ENCODE assay signal across 21 cellular contexts in the genomic region with DNA sequence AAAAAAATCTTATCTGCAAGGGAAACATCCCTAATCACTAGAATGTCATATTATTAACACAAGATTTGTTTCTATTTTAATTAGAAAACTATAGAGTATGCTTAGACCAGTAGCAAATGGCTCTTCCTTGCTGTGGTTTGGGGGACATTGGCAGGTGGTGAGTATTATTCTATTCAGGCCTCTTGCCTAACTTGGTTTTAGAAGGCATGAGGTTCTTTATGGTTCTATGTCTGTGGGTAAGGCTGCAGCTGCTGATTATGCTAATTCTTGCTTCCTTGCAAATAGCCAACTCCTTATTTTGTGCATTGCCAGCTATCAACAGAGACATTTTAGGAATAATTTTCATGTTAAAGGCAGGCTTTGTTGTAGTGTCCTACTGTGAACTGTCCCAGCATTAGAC.
"Had no signal": no experiment of that assay in that cellular context is flagged by ENCODE, and none has a peak within 500 bp of the region (broad histone marks: within the 10 kb centered on the region; RNA-seq: fewer than 3 reads in every experiment).

No MANE protein-coding gene starts in this region.

- FAIRE-seq: RCC 7860 had no signal

- H3K4me3 ChIP-seq: SJSA1, SK-N-MC had no signal

- H3K27me3 ChIP-seq: SJSA1 had no signal

- H3K36me3 ChIP-seq: SJSA1 had no signal

- H3K4me1 ChIP-seq: SJSA1 had no signal

- DNase-seq: KBM-7, MV-4-11, NCI-H1048, NCI-H1105, NCI-H1417 treated with DMSO at 0.1 percent for 48 hours, NCI-H146, NCI-H1694 treated with DMSO at 0.1 percent for 48 hours, NCI-H1930, NCI-H2081, NCI-H2107, NCI-H2227 treated with DMSO at 0.1 percent for 48 hours, NCI-H524, NCI-H526 treated with DMSO at 0.1 percent for 48 hours, NCI-H748 treated with DMSO at 0.1 percent for 48 hours, Right ventricle myocardium superior, RPMI8226, SIG-M5 had no signal

- H3K27ac ChIP-seq: HL-60, SJSA1, SK-N-MC had no signal
